Comparison of ENCODE assay signal across 8 cellular contexts in genomic region chr1:37692078-37692833, GRCh38. TPM values are rescaled to one million over a fixed set of nuclear protein-coding genes. Genes with fewer than 3 reads are reported as not detected.
DNase-seq lines count a peak whose midpoint lies in the region; ATAC-seq, FAIRE-seq and TF ChIP-seq lines count a peak whose summit lies in the region.

Gene CDCA8 (plus strand): TSS chr1:37692516. CDS start chr1:37692691, 175 bp downstream.

- TF ChIP-seq POLR2A in A549 (IDR thresholded peaks at IDR 0.05; ENCODE audit: low read length) (peak; percentile 32), GM18526 (IDR thresholded peaks at IDR 0.05; ENCODE audit: extremely low read depth, insufficient read length) (peak; percentile 72), body of pancreas (IDR thresholded peaks at IDR 0.05) (peak; percentile 34 to 58 (median 54)), sigmoid colon (IDR thresholded peaks at IDR 0.05) (peak in 1 of 2 donors; percentile 14)

- peak within 1 kb of the TSS; percentile 100 for H3K4me2 ChIP-seq in A549

- POLR2A ChIA-PET in A549 (lab: Yijun Ruan, JAX): interaction anchor here (0.6 to 0.8 kb wide), 2 partner anchors 115 to 1228 kb away, joined by 3 read pairs; partner anchors contain the start of gene MRPS15

- 3% methylated on average over 22 of the region's 54 CpGs for WGBS in A549 (ENCODE audit: missing lambda C conversion rate)
- WGBS in body of pancreas, 2 donors: 0% methylated on average over 20 to 54 of the region's 54 CpGs
- 0 to 1% methylated on average over 54 of the region's 54 CpGs for WGBS in sigmoid colon, 2 donors

- ATAC-seq in A549: peak; percentile 92 to 94
- ATAC-seq in HG03066 (IDR thresholded peaks at IDR 0.05; ENCODE audit: low read depth, unreplicated experiment): peak; percentile 84
- peak; percentile 91 for ATAC-seq in body of pancreas

- TF ChIP-seq EP300 in A549 (IDR thresholded peaks at IDR 0.05): no peak
- no peak for TF ChIP-seq EP300 in sigmoid colon (IDR thresholded peaks at IDR 0.05)

- H3K4me3 ChIP-seq in A549: peak within 1 kb of the TSS; percentile 81
- H3K4me3 ChIP-seq in body of pancreas: peak within 1 kb of the TSS; percentile 50 to 74
- peak within 1 kb of the TSS; percentile 75 to 94 (median 82) for H3K4me3 ChIP-seq in sigmoid colon

- no peak for TF ChIP-seq RAD21 in A549 (conservative IDR thresholded peaks at IDR 0.05 in 1 of 2, IDR thresholded peaks at IDR 0.05 in 1 of 2)

- intact Hi-C loops in body of pancreas (cut with DNase I): loop anchor here (10.0 kb wide), 2 partner anchors 103 to 163 kb away; partner anchors contain the start of genes MANEAL and MTF1
- intact Hi-C loops in sigmoid colon (cut with DNase I): loop anchor here (1.0 to 10.0 kb wide), 5 partner anchors 95 to 253 kb away; partner anchors contain the start of genes GNL2, INPP5B, MEAF6 and SNIP1

- H3K27me3 ChIP-seq in body of pancreas (no peaks in the 10 kb centered on the region), sigmoid colon (no peaks in the 10 kb centered on the region)

- H3K4me1 ChIP-seq in A549 (peaks cover 20% of the 10 kb centered on the region; the same call in 2 of the 3 replicates), body of pancreas (peaks cover 35% of the 10 kb centered on the region), sigmoid colon (peaks cover 0 to 37% (median 31%) of the 10 kb centered on the region in 4 donors)

- FAIRE-seq in A549 (lab: Jason Lieb, UNC): no peak
- FAIRE-seq in TTC549 (lab: Jason Lieb, UNC): peak; percentile 69

- H3K27ac ChIP-seq in A549 (peak within 1 kb of the TSS; percentile 80 to 94), body of pancreas (peak within 1 kb of the TSS; percentile 75 to 90 (median 85)), sigmoid colon (peak within 1 kb of the TSS; percentile 87 to 94 (median 90))

- DNase-seq in A549 (ENCODE audit: low read depth in 1 of 2, low spot score in 1 of 2) (peak; percentile 96 to 98), NCI-H2107 treated with DMSO at 0.1 percent for 48 hours (lab: John Stamatoyannopoulos, UW; ENCODE audit: unreplicated experiment) (peak; percentile 87), body of pancreas (peak; percentile 97 to 98 (median 98)), iPS DF 19.7 (ENCODE audit: low read depth, low spot score) (peak; percentile 86), sigmoid colon (peak; percentile 99)

- TF ChIP-seq CTCF in A549 (IDR thresholded peaks at IDR 0.05) (peak; percentile 29; the same call in 2 of the 3 replicates), body of pancreas (IDR thresholded peaks at IDR 0.05) (peak; percentile 45 to 80 (median 61)), sigmoid colon (IDR thresholded peaks at IDR 0.05) (peak in 2 of 4 experiments; percentile 13 to 41)

- H3K9me3 ChIP-seq in A549 (no peaks in the 10 kb centered on the region), body of pancreas (no peaks in the 10 kb centered on the region), sigmoid colon (no peaks in the 10 kb centered on the region)

- CTCF ChIA-PET in A549 (lab: Yijun Ruan, JAX): interaction anchor here (0.6 to 2.5 kb wide), 12 partner anchors 9 to 1160 kb away, joined by 3 to 8 read pairs (median 4); no protein-coding TSS in a partner anchor

- H3K36me3 ChIP-seq in body of pancreas (replicated peaks in 1 of 2; ENCODE audit: insufficient read depth in 1 of 2, low read depth in 2 of 2): no peaks in the 10 kb centered on the region
- peaks cover 0 to 12% (median 4%) of the 10 kb centered on the region in 4 donors for H3K36me3 ChIP-seq in sigmoid colon

TF ChIP-seq in A549, 52 proteins besides CTCF, POLR2A, EP300 and RAD21:
- TF ChIP-seq RNF2 (IDR thresholded peaks at IDR 0.05; ENCODE audit: borderline replicate concordance, low read depth) (no peak), CEBPB (IDR thresholded peaks at IDR 0.05) (no peak), KDM1A (IDR thresholded peaks at IDR 0.05; ENCODE audit: low read depth) (no peak), PHF8 (IDR thresholded peaks at IDR 0.05; ENCODE audit: borderline replicate concordance, low read depth) (0 out of 2 replicates have a peak, but pooled peaks have one; percentile 8), HEYL (CRISPR knock-in tag; IDR thresholded peaks at IDR 0.05) (no peak), ZC3H11A (IDR thresholded peaks at IDR 0.05) (no peak), TFCP2L1 (CRISPR knock-in tag; IDR thresholded peaks at IDR 0.05) (no peak), MAFK (IDR thresholded peaks at IDR 0.05; ENCODE audit: partially characterized antibody) (no peak), CHD2 (IDR thresholded peaks at IDR 0.05; ENCODE audit: low read length, partially characterized antibody) (no peak), ESRRA (IDR thresholded peaks at IDR 0.05; ENCODE audit: borderline replicate concordance, low read length) (no peak), JUNB (IDR thresholded peaks at IDR 0.05) (no peak), RARB (CRISPR knock-in tag; IDR thresholded peaks at IDR 0.05) (no peak), FOSL2 (IDR thresholded peaks at IDR 0.05) (no peak), FOSL2 (CRISPR knock-in tag; IDR thresholded peaks at IDR 0.05) (no peak), JUN (IDR thresholded peaks at IDR 0.05) (0 out of 5 replicates have a peak, but pooled peaks of 1 of the 2 experiments have one; percentile 26), HDAC2 (IDR thresholded peaks at IDR 0.05) (peak; percentile 81; the same call in 1 of the 2 replicates), HES2 (IDR thresholded peaks at IDR 0.05) (no peak), ATOH8 (CRISPR knock-in tag; IDR thresholded peaks at IDR 0.05; ENCODE audit: low read depth) (no peak), KDM5A (IDR thresholded peaks at IDR 0.05) (peak; percentile 92), ZSCAN20 (CRISPR knock-in tag; IDR thresholded peaks at IDR 0.05) (no peak), ZFP36 (IDR thresholded peaks at IDR 0.05; ENCODE audit: borderline replicate concordance, partially characterized antibody) (no peak), RCOR1 (IDR thresholded peaks at IDR 0.05; ENCODE audit: low read depth, low read length) (no peak)

RNA-seq across cellular contexts. Expression of gene CDCA8, which starts in this region (rescaled TPM):
- polyA plus RNA-seq in A549 (2011; rRNA removed): 24.2 and 26.8 TPM in 2 replicates
- polyA plus RNA-seq in A549 (2012; cell fraction: cytosol; rRNA removed): 36.4 and 43.3 TPM in 2 replicates
- 46.9 and 49.6 TPM in 2 replicates for polyA plus RNA-seq in A549 (2012; cell fraction: nucleus; rRNA removed)
- 31.4 to 37.1 TPM (median 32.1 TPM) in 3 replicates for polyA plus RNA-seq in A549 (2017; fragmentation: RNase III; extraction: RNeasy Plus Mini Kit Qiagen cat#74134 plus additional on column Dnase treatment)
- polyA minus RNA-seq in A549 (2011; rRNA and poly(A)+ RNA removed): 18.5 and 21.5 TPM in 2 replicates
- total RNA-seq in body of pancreas: not detected
- under 1 TPM in 3 of 4 donors, not detected in 1; under 0.01 to 0.55 (median 0.16) TPM for total RNA-seq in sigmoid colon
- polyA plus RNA-seq in sigmoid colon: 10 to 100 TPM in 1 of 3 donors, 1 to 10 TPM in 2; 4.8 to 21.4 (median 6.7) TPM

Comparison
In these comparisons a context has a peak if more than half of its experiments do, and no peak if none do; other contexts are left out.
1. Peak in every context shown above with its lines: DNase-seq, ATAC-seq, H3K4me3 ChIP-seq and H3K27ac ChIP-seq.
2. Peak in DNase-seq, ATAC-seq, H3K4me3 ChIP-seq and H3K27ac ChIP-seq in body of pancreas; RNA of the gene not detected or under 1 TPM.